8 cellular contexts compared by ENCODE assay signal in the genomic region with DNA sequence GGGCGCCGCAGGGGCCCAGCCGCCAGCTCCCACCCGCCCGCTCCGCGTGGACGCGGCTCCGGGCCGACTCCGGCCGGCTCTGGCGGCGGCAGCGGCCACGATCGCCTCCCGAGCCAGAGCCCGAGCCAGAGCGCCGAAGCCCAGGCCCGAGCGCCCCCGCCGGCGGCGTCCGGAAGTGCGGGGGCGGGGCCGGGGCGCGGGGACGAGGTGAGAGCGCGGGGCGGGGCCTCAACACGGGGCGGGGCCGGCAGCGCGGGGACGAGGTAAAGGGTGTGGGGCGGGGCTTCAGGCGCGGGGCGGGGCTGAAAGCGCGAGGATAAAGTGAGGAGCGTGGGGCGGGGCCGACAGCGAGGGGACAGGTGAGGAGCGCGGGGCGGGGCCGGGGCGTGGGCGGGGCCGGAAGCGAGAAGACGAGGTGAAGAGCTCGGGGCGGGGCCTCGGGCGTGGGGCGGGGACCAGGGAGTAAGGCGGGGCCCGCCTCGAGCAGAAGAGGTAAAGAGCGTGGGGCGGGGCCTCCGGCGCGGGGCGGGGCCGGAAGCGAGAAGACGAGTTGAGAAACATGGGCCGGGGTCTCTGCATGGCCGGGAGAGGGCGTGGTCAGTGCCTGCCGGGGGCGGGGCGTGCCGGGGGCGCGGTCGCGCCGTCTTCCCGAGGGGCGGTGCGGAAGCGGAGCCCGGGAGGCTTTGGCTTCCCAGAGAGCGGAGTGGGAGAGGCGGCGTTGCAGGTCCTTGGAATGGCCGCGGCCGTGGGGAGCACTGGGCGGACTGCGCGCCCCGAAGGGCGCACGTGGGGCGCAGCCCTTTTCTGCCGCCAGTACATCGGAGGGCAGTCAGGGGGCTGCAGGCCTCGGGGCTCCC. TPM values are rescaled to one million over a fixed set of nuclear protein-coding genes. Genes with fewer than 3 reads are reported as not detected.
DNase-seq lines count a peak whose midpoint lies in the region; ATAC-seq and TF ChIP-seq lines count a peak whose summit lies in the region.

A gene with protein sequence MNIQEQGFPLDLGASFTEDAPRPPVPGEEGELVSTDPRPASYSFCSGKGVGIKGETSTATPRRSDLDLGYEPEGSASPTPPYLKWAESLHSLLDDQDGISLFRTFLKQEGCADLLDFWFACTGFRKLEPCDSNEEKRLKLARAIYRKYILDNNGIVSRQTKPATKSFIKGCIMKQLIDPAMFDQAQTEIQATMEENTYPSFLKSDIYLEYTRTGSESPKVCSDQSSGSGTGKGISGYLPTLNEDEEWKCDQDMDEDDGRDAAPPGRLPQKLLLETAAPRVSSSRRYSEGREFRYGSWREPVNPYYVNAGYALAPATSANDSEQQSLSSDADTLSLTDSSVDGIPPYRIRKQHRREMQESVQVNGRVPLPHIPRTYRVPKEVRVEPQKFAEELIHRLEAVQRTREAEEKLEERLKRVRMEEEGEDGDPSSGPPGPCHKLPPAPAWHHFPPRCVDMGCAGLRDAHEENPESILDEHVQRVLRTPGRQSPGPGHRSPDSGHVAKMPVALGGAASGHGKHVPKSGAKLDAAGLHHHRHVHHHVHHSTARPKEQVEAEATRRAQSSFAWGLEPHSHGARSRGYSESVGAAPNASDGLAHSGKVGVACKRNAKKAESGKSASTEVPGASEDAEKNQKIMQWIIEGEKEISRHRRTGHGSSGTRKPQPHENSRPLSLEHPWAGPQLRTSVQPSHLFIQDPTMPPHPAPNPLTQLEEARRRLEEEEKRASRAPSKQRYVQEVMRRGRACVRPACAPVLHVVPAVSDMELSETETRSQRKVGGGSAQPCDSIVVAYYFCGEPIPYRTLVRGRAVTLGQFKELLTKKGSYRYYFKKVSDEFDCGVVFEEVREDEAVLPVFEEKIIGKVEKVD (minus strand): TSS at position 177 of the 857 bp plus-strand sequence. CDS start 5,698 bp downstream, outside the sequence.

- H3K27ac Mint-ChIP-seq in activated CD4-positive, alpha-beta memory T cell treated with anti-CD3 and anti-CD28 coated beads for 36 hours: peak within 1 kb of the TSS; percentile 77

- no peaks in the 10 kb centered on the region for H3K27me3 Mint-ChIP-seq in activated CD4-positive, alpha-beta memory T cell treated with anti-CD3 and anti-CD28 coated beads for 36 hours

- H3K4me3 ChIP-seq in BLaER1 treated with 17β-estradiol and CSF1 and Interleukin-3, amounts not matched to agents 10 nM and 100 nM: peak within 1 kb of the TSS; percentile 86 to 95 (median 88)
- peak within 1 kb of the TSS; percentile 65 for H3K4me3 ChIP-seq in HL-60 (replicated peaks; ENCODE audit: insufficient read depth, low read length)
- peak within 1 kb of the TSS; percentile 50 to 84 (median 71) for H3K4me3 ChIP-seq in dorsolateral prefrontal cortex
- peak within 1 kb of the TSS; percentile 56 to 75 (median 75) for H3K4me3 ChIP-seq in right lobe of liver

- DNase-seq in HL-60 (ENCODE audit: low read depth in 1 of 2, low spot score in 1 of 2): peak; percentile 90 to 98
- DNase-seq in NCI-H82 treated with DMSO at 0.1 percent for 48 hours (lab: John Stamatoyannopoulos, UW; ENCODE audit: unreplicated experiment): peak; percentile 96
- DNase-seq in activated CD4-positive, alpha-beta memory T cell treated with anti-CD3 and anti-CD28 coated beads for 36 hours: peak; percentile 100
- peak; percentile 85 to 96 (median 90) for DNase-seq in dorsolateral prefrontal cortex
- peak; percentile 100 for DNase-seq in right lobe of liver
- DNase-seq in stimulated activated CD4-positive, alpha-beta T cell treated with anti-CD3 and anti-CD28 coated beads, Interleukin-4, amount 100 ng/mL, for 24 hours: peak; percentile 100

- POLR2A ChIA-PET in activated CD4-positive, alpha-beta memory T cell treated with anti-CD3 and anti-CD28 coated beads for 36 hours (lab: Charles Lee): interaction anchor here (1.9 kb wide), 1 partner anchor 299 kb away, joined by 4 read pairs; a partner anchor contains a TSS

- peaks cover 4% of the 10 kb centered on the region for H3K36me3 Mint-ChIP-seq in activated CD4-positive, alpha-beta memory T cell treated with anti-CD3 and anti-CD28 coated beads for 36 hours

- H3K9me3 Mint-ChIP-seq in activated CD4-positive, alpha-beta memory T cell treated with anti-CD3 and anti-CD28 coated beads for 36 hours: no peaks in the 10 kb centered on the region

- H3K9me3 ChIP-seq in BLaER1 treated with 17β-estradiol and CSF1 and Interleukin-3, amounts not matched to agents 10 nM and 100 nM (replicated peaks in 1 of 11): no peaks in the 10 kb centered on the region
- H3K9me3 ChIP-seq in right lobe of liver: no peaks in the 10 kb centered on the region

- TF ChIP-seq CTCF in HL-60 (IDR thresholded peaks at IDR 0.05; ENCODE audit: insufficient read depth, low read length): no peak
- peak in 42 of 56 donors; percentile 6 to 64 (median 32) for TF ChIP-seq CTCF in dorsolateral prefrontal cortex (IDR thresholded peaks at IDR 0.05 in 54 of 56, conservative IDR thresholded peaks at IDR 0.05 in 2 of 56; ENCODE audit: low read depth in 1 of 56, partially characterized antibody in 56 of 56)
- TF ChIP-seq CTCF in right lobe of liver (IDR thresholded peaks at IDR 0.05): peak; percentile 32 to 65 (median 47)

- CTCF ChIA-PET in activated CD4-positive, alpha-beta memory T cell treated with anti-CD3 and anti-CD28 coated beads for 36 hours (lab: Charles Lee): interaction anchor here (1.8 to 2.1 kb wide), 2 partner anchors 118 to 246 kb away, joined by 4 to 9 read pairs; a partner anchor contains a TSS

- intact Hi-C loops in activated CD4-positive, alpha-beta memory T cell treated with anti-CD3 and anti-CD28 coated beads for 36 hours (cut with micrococcal nuclease): loop anchor here (2.0 kb wide), 3 partner anchors 18 to 118 kb away; a partner anchor contains a TSS
- intact Hi-C loops in dorsolateral prefrontal cortex (cut with DNase I): loop anchor here (2.0 to 5.0 kb wide), 4 partner anchors 45 to 235 kb away; a partner anchor contains a TSS
- intact Hi-C loops in right lobe of liver (cut with DNase I): no loop called here

- ATAC-seq in GM19372 (IDR thresholded peaks at IDR 0.05; ENCODE audit: low read depth, unreplicated experiment): peak; percentile 68
- peak; percentile 92 to 96 (median 94) for ATAC-seq in right lobe of liver

- peaks cover 42 to 54% (median 49%) of the 10 kb centered on the region in 10 experiments for H3K4me1 ChIP-seq in BLaER1 treated with 17β-estradiol and CSF1 and Interleukin-3, amounts not matched to agents 10 nM and 100 nM
- peaks cover 0 to 11% (median 2%) of the 10 kb centered on the region in 4 donors for H3K4me1 ChIP-seq in right lobe of liver

- H3K9ac ChIP-seq in BLaER1 treated with 17β-estradiol and CSF1 and Interleukin-3, amounts not matched to agents 10 nM and 100 nM: peak within 1 kb of the TSS; percentile 85 to 96 (median 92)

- H3K27ac ChIP-seq in BLaER1 treated with 17β-estradiol and CSF1 and Interleukin-3, amounts not matched to agents 10 nM and 100 nM: peak within 1 kb of the TSS; percentile 74 to 88 (median 84)
- H3K27ac ChIP-seq in HL-60 (replicated peaks) (peak within 1 kb of the TSS; percentile 50), dorsolateral prefrontal cortex (peak within 1 kb of the TSS in 54 of 59 donors; percentile 33 to 88 (median 73)), right lobe of liver (peak within 1 kb of the TSS in 1 of 3 donors; percentile 47)

- H4K20me1 ChIP-seq in BLaER1 treated with 17β-estradiol and CSF1 and Interleukin-3, amounts not matched to agents 10 nM and 100 nM: peaks cover 35 to 50% (median 41%) of the 10 kb centered on the region in 11 experiments

- under 1% methylated on average over 74 of the region's 113 CpGs for WGBS in right lobe of liver (ENCODE audit: insufficient coverage, low coverage, low lambda C conversion rate, missing lambda C conversion rate)

- TF ChIP-seq POLR2A in right lobe of liver (IDR thresholded peaks at IDR 0.05): peak; percentile 45

- peaks cover 7 to 20% (median 13%) of the 10 kb centered on the region in 11 experiments; a peak in 17 of 22 replicates for H3K36me3 ChIP-seq in BLaER1 treated with 17β-estradiol and CSF1 and Interleukin-3, amounts not matched to agents 10 nM and 100 nM
- peaks cover 0 to 5% (median 0%) of the 10 kb centered on the region in 4 donors for H3K36me3 ChIP-seq in right lobe of liver

- H3K4me2 ChIP-seq in BLaER1 treated with 17β-estradiol and CSF1 and Interleukin-3, amounts not matched to agents 10 nM and 100 nM: peak within 1 kb of the TSS; percentile 87 to 98 (median 96)

- peak within 1 kb of the TSS; percentile 81 for H3K4me3 Mint-ChIP-seq in activated CD4-positive, alpha-beta memory T cell treated with anti-CD3 and anti-CD28 coated beads for 36 hours

- peaks cover 44% of the 10 kb centered on the region for H3K4me1 Mint-ChIP-seq in activated CD4-positive, alpha-beta memory T cell treated with anti-CD3 and anti-CD28 coated beads for 36 hours (ENCODE audit: low read depth)

- no peaks in the 10 kb centered on the region for H3K27me3 ChIP-seq in BLaER1 treated with 17β-estradiol and CSF1 and Interleukin-3, amounts not matched to agents 10 nM and 100 nM
- no peaks in the 10 kb centered on the region for H3K27me3 ChIP-seq in HL-60 (ENCODE audit: insufficient read depth, poor library complexity, severe bottlenecking)
- H3K27me3 ChIP-seq in dorsolateral prefrontal cortex: no peaks in the 10 kb centered on the region
- H3K27me3 ChIP-seq in right lobe of liver: no peaks in the 10 kb centered on the region

RNA-seq across cellular contexts. Expression of the gene that starts here (rescaled TPM):
- 10 to 100 TPM; 18.6 to 20.5 TPM for total RNA-seq in activated CD4-positive, alpha-beta memory T cell treated with anti-CD3 and anti-CD28 coated beads for 36 hours
- 10 to 100 TPM; 13.3 to 34.4 (median 19.8) TPM for total RNA-seq in dorsolateral prefrontal cortex
- 10 to 100 TPM in 3 of 6 experiments, 1 to 10 TPM in 3; 5.5 to 17.4 (median 9.4) TPM for total RNA-seq in right lobe of liver

Comparison
In these comparisons a context has a peak if more than half of its experiments do, and no peak if none do; other contexts are left out.
1. intact Hi-C loops: an anchor here in activated CD4-positive, alpha-beta memory T cell treated with anti-CD3 and anti-CD28 coated beads for 36 hours (2.0 kb wide) and dorsolateral prefrontal cortex (2.0 to 5.0 kb wide); none called in right lobe of liver.